ENCODE assay signal across 8 cellular contexts in the genomic region with DNA sequence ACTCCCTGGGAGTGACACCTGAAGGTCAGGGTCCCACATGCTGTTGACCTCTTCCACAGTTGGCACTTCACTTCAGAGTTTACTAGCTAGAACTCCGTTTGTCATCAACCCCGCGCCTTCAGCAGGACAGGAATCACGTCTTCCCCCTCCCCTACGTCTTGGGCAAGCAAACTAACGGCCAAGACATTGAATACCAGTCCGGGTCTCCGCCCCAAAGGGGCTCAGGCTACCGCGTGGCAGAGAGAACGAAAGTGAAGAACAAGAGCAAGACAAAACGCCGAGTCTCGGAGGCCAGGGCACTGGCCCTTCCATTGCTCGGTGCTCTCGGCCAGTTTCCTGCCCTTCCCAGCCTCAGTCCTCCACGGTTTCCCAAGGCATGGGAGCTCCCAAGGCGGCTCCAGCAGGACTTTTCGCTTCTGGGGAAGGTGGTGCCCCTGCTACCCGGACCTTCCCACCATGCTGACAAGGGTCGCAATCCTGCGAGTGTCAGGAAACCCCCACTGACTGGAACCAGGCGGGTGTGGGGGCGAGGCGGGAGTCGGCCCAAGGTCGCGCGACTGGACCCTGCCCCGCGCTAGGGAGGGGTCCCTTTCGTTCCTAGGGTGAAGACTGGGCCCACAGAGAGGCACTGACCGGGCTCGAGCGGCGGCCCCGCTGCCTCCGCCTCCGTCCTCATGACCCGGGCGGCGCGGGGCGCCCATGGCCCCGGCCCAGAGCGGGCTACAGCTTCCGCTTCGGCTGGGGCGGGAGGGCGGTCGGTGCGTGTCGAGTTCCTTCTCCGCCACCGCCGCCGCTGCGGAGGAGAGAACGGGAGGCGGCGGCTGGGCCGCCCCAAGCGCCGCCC. TPM values are rescaled to one million over a fixed set of nuclear protein-coding genes. Genes with fewer than 3 reads are reported as not detected.
DNase-seq lines count a peak whose midpoint lies in the region; ATAC-seq and TF ChIP-seq lines count a peak whose summit lies in the region.

A gene (minus strand): TSS at position 823 of the 844 bp plus-strand sequence. CDS start 147 bp downstream, at position 676.

- H3K27me3 Mint-ChIP-seq in CD8-positive, alpha-beta memory T cell: no peaks in the 10 kb centered on the region
- H3K27me3 Mint-ChIP-seq in activated naive CD4-positive, alpha-beta T cell treated with anti-CD3 and anti-CD28 coated beads, Interleukin-2, amount 50 U/mL, for 24 hours: no peaks in the 10 kb centered on the region

- DNase-seq in CD8-positive, alpha-beta memory T cell: peak in 3 of 5 donors; percentile 9 to 49 (median 13)
- DNase-seq in NT2/D1 (ENCODE audit: low read depth, low spot score) (no peak), cardiac muscle cell (ENCODE audit: low read depth in 1 of 2, low spot score in 1 of 2) (peak; percentile 31 to 52), pons (ENCODE audit: low spot score) (peak; percentile 37), NCI-H2196 treated with DMSO at 0.1 percent for 48 hours (lab: John Stamatoyannopoulos, UW; ENCODE audit: unreplicated experiment) (no peak), globus pallidus (ENCODE audit: low spot score) (no peak)

- peak within 1 kb of the TSS; percentile 95 for H3K27ac ChIP-seq in CD8-positive, alpha-beta memory T cell (ENCODE audit: low read depth, low read length)
- peak within 1 kb of the TSS; percentile 86 for H3K27ac ChIP-seq in cardiac muscle cell

- H3K27ac Mint-ChIP-seq in CD8-positive, alpha-beta memory T cell: peak within 1 kb of the TSS; percentile 91 to 99 (median 97)
- H3K27ac Mint-ChIP-seq in activated naive CD4-positive, alpha-beta T cell treated with anti-CD3 and anti-CD28 coated beads, Interleukin-2, amount 50 U/mL, for 24 hours: peak within 1 kb of the TSS; percentile 99

- peaks cover 66 to 85% (median 76%) of the 10 kb centered on the region in 3 donors for H3K4me1 Mint-ChIP-seq in CD8-positive, alpha-beta memory T cell
- H3K4me1 Mint-ChIP-seq in activated naive CD4-positive, alpha-beta T cell treated with anti-CD3 and anti-CD28 coated beads, Interleukin-2, amount 50 U/mL, for 24 hours: peaks cover 58% of the 10 kb centered on the region

- no peaks in the 10 kb centered on the region for H3K9me3 ChIP-seq in CD8-positive, alpha-beta memory T cell (ENCODE audit: low read length)
- H3K9me3 ChIP-seq in NT2/D1 (ENCODE audit: insufficient read depth, low read length): no peaks in the 10 kb centered on the region
- no peaks in the 10 kb centered on the region for H3K9me3 ChIP-seq in cardiac muscle cell (ENCODE audit: low read depth)

- peak within 1 kb of the TSS; percentile 100 for H3K4me3 ChIP-seq in CD8-positive, alpha-beta memory T cell (ENCODE audit: low read length)
- H3K4me3 ChIP-seq in NT2/D1 (ENCODE audit: insufficient read length, low read depth) (peak within 1 kb of the TSS; percentile 94), cardiac muscle cell (peak within 1 kb of the TSS; percentile 84)

- TF ChIP-seq CTCF in cardiac muscle cell (IDR thresholded peaks at IDR 0.05; ENCODE audit: low read depth, low read length): no peak

- no peaks in the 10 kb centered on the region for H3K9me3 Mint-ChIP-seq in CD8-positive, alpha-beta memory T cell
- no peaks in the 10 kb centered on the region for H3K9me3 Mint-ChIP-seq in activated naive CD4-positive, alpha-beta T cell treated with anti-CD3 and anti-CD28 coated beads, Interleukin-2, amount 50 U/mL, for 24 hours

- peaks cover 46% of the 10 kb centered on the region for H3K4me1 ChIP-seq in CD8-positive, alpha-beta memory T cell (ENCODE audit: insufficient read depth, low read length)
- H3K4me1 ChIP-seq in NT2/D1 (ENCODE audit: insufficient read depth, insufficient read length) (peaks cover 6% of the 10 kb centered on the region), cardiac muscle cell (ENCODE audit: low read depth) (peaks cover 19% of the 10 kb centered on the region)

- CTCF ChIA-PET in CD8-positive, alpha-beta memory T cell (lab: Charles Lee): interaction anchor here (1.0 kb wide), 1 partner anchor 132 kb away, joined by 3 read pairs; no protein-coding TSS in a partner anchor

- peak within 1 kb of the TSS; percentile 94 to 99 (median 98) for H3K4me3 Mint-ChIP-seq in CD8-positive, alpha-beta memory T cell
- peak within 1 kb of the TSS; percentile 99 for H3K4me3 Mint-ChIP-seq in activated naive CD4-positive, alpha-beta T cell treated with anti-CD3 and anti-CD28 coated beads, Interleukin-2, amount 50 U/mL, for 24 hours

- peak; percentile 6 for ATAC-seq in GM21529 (IDR thresholded peaks at IDR 0.05; ENCODE audit: unreplicated experiment)

- H3K9ac ChIP-seq in NT2/D1 (ENCODE audit: insufficient read length, low read depth): peak within 1 kb of the TSS; percentile 96

- H3K27me3 ChIP-seq in CD8-positive, alpha-beta memory T cell (ENCODE audit: insufficient read depth, low read length, poor library complexity, severe bottlenecking): no peaks in the 10 kb centered on the region
- H3K27me3 ChIP-seq in NT2/D1 (ENCODE audit: insufficient read depth, insufficient read length) (no peaks in the 10 kb centered on the region), cardiac muscle cell (no peaks in the 10 kb centered on the region)

- POLR2A ChIA-PET in CD8-positive, alpha-beta memory T cell (lab: Charles Lee): no interaction called here

- peaks cover 21% of the 10 kb centered on the region for H3K36me3 ChIP-seq in CD8-positive, alpha-beta memory T cell (ENCODE audit: insufficient read depth, low read length)
- peaks cover 45% of the 10 kb centered on the region for H3K36me3 ChIP-seq in NT2/D1 (ENCODE audit: insufficient read depth, insufficient read length, low read length)
- peaks cover 16% of the 10 kb centered on the region for H3K36me3 ChIP-seq in cardiac muscle cell

- peaks cover 0 to 64% (median 8%) of the 10 kb centered on the region in 3 donors for H3K36me3 Mint-ChIP-seq in CD8-positive, alpha-beta memory T cell
- H3K36me3 Mint-ChIP-seq in activated naive CD4-positive, alpha-beta T cell treated with anti-CD3 and anti-CD28 coated beads, Interleukin-2, amount 50 U/mL, for 24 hours: peaks cover 16% of the 10 kb centered on the region

RNA-seq across cellular contexts. Expression of the gene that starts here (rescaled TPM):
- total RNA-seq in CD8-positive, alpha-beta memory T cell: 100 to 1,000 TPM; 115 to 123 TPM
- polyA plus RNA-seq in CD8-positive, alpha-beta memory T cell: 50.8 TPM
- total RNA-seq in cardiac muscle cell: 73.9 and 106 TPM in 2 replicates
- polyA plus RNA-seq in cardiac muscle cell: 68.8 and 69.8 TPM in 2 replicates

Comparison
In these comparisons a context has a peak if more than half of its experiments do, and no peak if none do; other contexts are left out.
1. DNase-seq: peak in CD8-positive, alpha-beta memory T cell (3 of 5), cardiac muscle cell (2 of 2) and pons (single experiment); none in NT2/D1 (single experiment), NCI-H2196 treated with DMSO at 0.1 percent for 48 hours (single experiment) and globus pallidus (single experiment).
2. Peak in every context shown above with its lines, with median percentiles within 50 percentile points of each other: H3K4me3 ChIP-seq.